1 cellular context compared by ENCODE assay signal in genomic region chrX:129347291-129347690, GRCh38.
TF ChIP-seq lines count a peak whose summit lies in the region.

No MANE protein-coding gene starts in this region.

TF ChIP-seq in GM12878, 131 proteins besides CTCF, POLR2A, EP300 and RAD21 (continued from another document):
- no peak for TF ChIP-seq ZBTB11 (CRISPR knock-in tag; IDR thresholded peaks at IDR 0.05)
